Comparison of ENCODE assay signal across 26 cellular contexts in the genomic region with DNA sequence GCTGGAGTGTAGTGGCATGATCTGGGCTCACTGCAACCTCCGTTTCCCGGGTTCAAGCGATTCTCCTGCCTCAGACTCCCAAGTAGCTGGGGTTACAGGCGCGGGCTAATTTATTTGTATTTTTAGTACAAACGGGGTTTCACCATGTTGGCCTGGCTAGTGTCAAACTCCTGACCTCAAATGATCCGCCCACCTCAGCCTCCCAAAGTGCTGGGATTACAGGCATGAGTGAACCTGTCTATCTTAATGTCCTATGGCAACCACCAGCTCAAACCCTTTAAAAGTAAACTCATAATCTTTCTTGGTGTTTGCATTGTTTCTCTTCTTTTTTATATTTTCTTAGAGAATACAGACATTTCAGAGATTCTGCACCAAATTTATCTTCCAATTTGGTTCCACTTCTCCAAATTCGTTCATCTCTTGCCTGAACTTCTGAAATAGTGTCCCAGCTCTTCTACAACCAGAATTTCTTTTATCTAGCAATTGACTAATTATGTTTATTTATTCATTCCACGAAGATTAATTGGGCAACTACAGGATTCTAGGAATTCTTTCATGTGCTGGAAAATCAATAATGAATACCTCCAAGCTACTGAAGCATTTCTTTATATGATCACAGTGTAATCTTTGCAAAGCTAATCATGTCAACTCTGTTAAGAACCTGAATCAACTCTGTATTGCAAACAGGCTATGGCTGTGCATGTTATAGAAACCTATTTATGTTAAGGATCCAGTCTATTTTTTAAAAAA. TPM values are rescaled to one million over a fixed set of nuclear protein-coding genes. Genes with fewer than 3 reads are reported as not detected.
"Had no signal": no experiment of that assay in that cellular context is flagged by ENCODE, and none has a peak within 500 bp of the region (broad histone marks: within the 10 kb centered on the region; RNA-seq: fewer than 3 reads in every experiment).

No MANE protein-coding gene starts in this region.

- H3K4me1 Mint-ChIP-seq: activated B cell treated with CpG ODN at 0.5 μM for 24 hours; activated CD4-positive, alpha-beta T cell treated with anti-CD3 and anti-CD28 coated beads, Interleukin-2, amount 10 ng/mL, durations not matched to agents 24 days and 14 days; activated T-helper 17 cell treated with anti-CD3 and anti-CD28 coated beads, Interleukin-2, amount 50 U/mL, for 72 hours had no signal

- H3K4me3 Mint-ChIP-seq: activated B cell treated with CpG ODN at 0.5 μM for 24 hours; activated CD4-positive, alpha-beta T cell treated with anti-CD3 and anti-CD28 coated beads, Interleukin-2, amount 10 ng/mL, durations not matched to agents 24 days and 14 days; activated naive CD4-positive, alpha-beta T cell treated with anti-CD3 and anti-CD28 coated beads for 36 hours; activated naive CD8-positive, alpha-beta T cell; activated T-cell treated with anti-CD3 and anti-CD28 coated beads, Interleukin-2, amount 50 U/mL, for 4 hours; activated T-helper 17 cell treated with anti-CD3 and anti-CD28 coated beads, Interleukin-2, amount 50 U/mL, for 72 hours had no signal

- H3K9me3 Mint-ChIP-seq: activated B cell treated with CpG ODN at 0.5 μM for 24 hours had no signal

- DNase-seq: activated B cell treated with CpG ODN at 0.5 μM for 24 hours; activated CD4-positive, alpha-beta T cell treated with anti-CD3 and anti-CD28 coated beads for 1 hour; activated CD4-positive, alpha-beta T cell treated with anti-CD3 and anti-CD28 coated beads, Interleukin-2, amount 10 ng/mL, durations not matched to agents 24 days and 14 days; activated CD4-positive, alpha-beta T cell treated with anti-CD3 and anti-CD28 coated beads, Interleukin-2, amount 50 U/mL, for 48 hours; activated CD8-positive, alpha-beta memory T cell treated with anti-CD3 and anti-CD28 coated beads for 24 hours; activated gamma-delta T cell; activated naive CD4-positive, alpha-beta T cell treated with anti-CD3 and anti-CD28 coated beads for 36 hours; activated T-cell treated with anti-CD3 and anti-CD28 coated beads, Interleukin-2, amount 50 U/mL, for 4 hours; amygdala; brain microvascular endothelial cell; Karpas-422; MM.1S; NCI-H1417; NCI-H1930; NCI-H2171 treated with DMSO at 0.1 percent for 48 hours; NCI-H345; NCI-H510A treated with DMSO at 0.1 percent for 48 hours; Peyer's patch; SHP77; SW 1271 had no signal

- H3K36me3 Mint-ChIP-seq: activated naive CD8-positive, alpha-beta T cell had no signal

- H3K27ac Mint-ChIP-seq: activated B cell treated with CpG ODN at 0.5 μM for 24 hours; activated CD4-positive, alpha-beta T cell treated with anti-CD3 and anti-CD28 coated beads, Interleukin-2, amount 10 ng/mL, durations not matched to agents 24 days and 14 days; activated naive CD4-positive, alpha-beta T cell treated with anti-CD3 and anti-CD28 coated beads for 36 hours; activated naive CD8-positive, alpha-beta T cell; activated T-helper 17 cell treated with anti-CD3 and anti-CD28 coated beads, Interleukin-2, amount 50 U/mL, for 72 hours had no signal

- H3K36me3 ChIP-seq: brain microvascular endothelial cell, cardiac muscle cell, Peyer's patch, SJSA1 had no signal

- H3K4me3 ChIP-seq: cardiac muscle cell, K562, Peyer's patch, SJSA1 had no signal

- H3K27me3 Mint-ChIP-seq: activated B cell treated with CpG ODN at 0.5 μM for 24 hours; activated CD4-positive, alpha-beta T cell treated with anti-CD3 and anti-CD28 coated beads, Interleukin-2, amount 10 ng/mL, durations not matched to agents 24 days and 14 days; activated naive CD8-positive, alpha-beta T cell; activated T-helper 17 cell treated with anti-CD3 and anti-CD28 coated beads, Interleukin-2, amount 50 U/mL, for 72 hours had no signal

- H3K27me3 ChIP-seq: brain microvascular endothelial cell, cardiac muscle cell, Peyer's patch, SJSA1 had no signal

- H3K4me1 ChIP-seq: Peyer's patch, SJSA1 had no signal

- H3K9me3 ChIP-seq: Peyer's patch, SJSA1 had no signal

- H3K27ac ChIP-seq: brain microvascular endothelial cell, cardiac muscle cell, Peyer's patch, SJSA1 had no signal

RNA-seq across cellular contexts. Expression of a gene that starts 60.0 kb away (rescaled TPM):
- total RNA-seq: activated B cell treated with CpG ODN at 0.5 μM for 24 hours; activated CD4-positive, alpha-beta T cell treated with anti-CD3 and anti-CD28 coated beads, Interleukin-2, amount 10 ng/mL, durations not matched to agents 24 days and 14 days; activated naive CD4-positive, alpha-beta T cell treated with anti-CD3 and anti-CD28 coated beads for 36 hours; activated T-cell treated with anti-CD3 and anti-CD28 coated beads, Interleukin-2, amount 50 U/mL, for 4 hours; activated T-helper 17 cell treated with anti-CD3 and anti-CD28 coated beads, Interleukin-2, amount 50 U/mL, for 72 hours; K562; T-helper 1 cell treated with Interleukin-12 subunit alpha and Interleukin-12 subunit beta and Interleukin-4 antibody, amounts not matched to agents 30 ng/mL and 1 ng/mL, for 36 hours had no signal
- polyA plus RNA-seq: K562 had no signal
